Comparison of ENCODE assay signal across 8 cellular contexts in genomic region chr17:47099987-47100711, GRCh38.
DNase-seq lines count a peak whose midpoint lies in the region; ATAC-seq and TF ChIP-seq lines count a peak whose summit lies in the region.

No MANE protein-coding gene starts in this region.

- no peaks in the 10 kb centered on the region for H3K36me3 ChIP-seq in esophagus (ENCODE audit: control insufficient read depth in 2 of 2, insufficient read depth in 2 of 2, low read length in 1 of 2)
- H3K36me3 ChIP-seq in mucosa of stomach (ENCODE audit: control insufficient read depth, insufficient read depth, low read length) = no peaks in the 10 kb centered on the region

- no peak for TF ChIP-seq EP300 in Ishikawa (IDR thresholded peaks at IDR 0.05; ENCODE audit: borderline replicate concordance)

- no peaks in the 10 kb centered on the region for H3K4me1 ChIP-seq in esophagus (ENCODE audit: control insufficient read depth in 2 of 2, insufficient read depth in 2 of 2, low read length in 1 of 2)
- H3K4me1 ChIP-seq in mucosa of stomach (ENCODE audit: control insufficient read depth, insufficient read depth, low read length) = no peaks in the 10 kb centered on the region

- peak overlapping the region; percentile 93 to 100 for H3K4me3 ChIP-seq in esophagus (ENCODE audit: low read depth in 1 of 2, low read length in 2 of 2)
- peak overlapping the region; percentile 87 for H3K4me3 ChIP-seq in mucosa of stomach (ENCODE audit: low read length)

- H3K9me3 ChIP-seq in esophagus (ENCODE audit: control insufficient read depth in 2 of 2, insufficient read depth in 1 of 2, low read depth in 1 of 2, low read length in 1 of 2) (no peaks in the 10 kb centered on the region), mucosa of stomach (ENCODE audit: control insufficient read depth, low read length) (no peaks in the 10 kb centered on the region)

- peak; percentile 95 for ATAC-seq in GM21619 (IDR thresholded peaks at IDR 0.05; ENCODE audit: unreplicated experiment)

- WGBS in esophagus, 2 donors = 0% methylated on average over 30 to 42 of the region's 42 CpGs

- H3K27ac ChIP-seq in esophagus (ENCODE audit: low read depth in 2 of 2, low read length in 1 of 2) = peak overlapping the region; percentile 70 to 77

- H3K27me3 ChIP-seq in esophagus (ENCODE audit: control insufficient read depth in 1 of 2, insufficient read depth in 2 of 2, low read length in 2 of 2) (no peaks in the 10 kb centered on the region), mucosa of stomach (ENCODE audit: control insufficient read depth, insufficient read depth, low read length) (no peaks in the 10 kb centered on the region)

- H3K9ac ChIP-seq in mucosa of stomach (ENCODE audit: low read length) = peak overlapping the region; percentile 88

- peak; percentile 52 for DNase-seq in DMS153 treated with DMSO at 0.1 percent for 48 hours (lab: John Stamatoyannopoulos, UW; ENCODE audit: unreplicated experiment)
- DNase-seq in OCI-M2 (lab: John Stamatoyannopoulos, UW; ENCODE audit: unreplicated experiment) = peak; percentile 30
- peak; percentile 93 for DNase-seq in activated T-cell treated with anti-CD3 and anti-CD28 coated beads, Interleukin-2, amount 50 U/mL, for 1 hour
- peak; percentile 95 for DNase-seq in stimulated activated CD8-positive, alpha-beta memory T cell treated with anti-CD3 and anti-CD28 coated beads, Interleukin-4, amount 100 ng/mL, for 48 hours

- TF ChIP-seq RAD21 in Ishikawa (IDR thresholded peaks at IDR 0.05; ENCODE audit: low read depth) = no peak

TF ChIP-seq in Ishikawa, 13 proteins besides CTCF, POLR2A, EP300 and RAD21:
- peak; percentile 23; the same call in 1 of the 2 replicates for TF ChIP-seq MAX (IDR thresholded peaks at IDR 0.05)
- no peak for TF ChIP-seq TCF12 (IDR thresholded peaks at IDR 0.05; ENCODE audit: low read depth)
- no peak for TF ChIP-seq USF1 (IDR thresholded peaks at IDR 0.05)
- no peak for TF ChIP-seq YY1 (IDR thresholded peaks at IDR 0.05; ENCODE audit: low read depth)
- no peak for TF ChIP-seq REST (IDR thresholded peaks at IDR 0.05; ENCODE audit: low read depth)
- no peak for TF ChIP-seq EGR1 (IDR thresholded peaks at IDR 0.05)
- no peak for TF ChIP-seq CREB1 (IDR thresholded peaks at IDR 0.05; ENCODE audit: low read depth)
- no peak for TF ChIP-seq FOXM1 (IDR thresholded peaks at IDR 0.05; ENCODE audit: borderline replicate concordance, low read depth)
- TF ChIP-seq TEAD4 (IDR thresholded peaks at IDR 0.05) = 0 out of 2 replicates have a peak, but pooled peaks have one; percentile 18
- TF ChIP-seq TAF1 (IDR thresholded peaks at IDR 0.05; ENCODE audit: low read depth) = peak; percentile 75; the same call in 1 of the 2 replicates
- 0 out of 2 replicates have a peak, but pooled peaks have one; percentile 68 for TF ChIP-seq ZBTB7A (IDR thresholded peaks at IDR 0.05; ENCODE audit: low read depth)
- 0 out of 2 replicates have a peak, but pooled peaks have one; percentile 10 for TF ChIP-seq NFIC (IDR thresholded peaks at IDR 0.05)
- no peak for TF ChIP-seq CEBPB (IDR thresholded peaks at IDR 0.05)

Comparison
In these comparisons a context has a peak if more than half of its experiments do, and no peak if none do; other contexts are left out.
1. Peak in every context shown above with its lines: DNase-seq, ATAC-seq, H3K4me3 ChIP-seq and H3K27ac ChIP-seq.
2. DNase-seq: peak in every context shown above with its lines; median percentile 95 in stimulated activated CD8-positive, alpha-beta memory T cell treated with anti-CD3 and anti-CD28 coated beads, Interleukin-4, amount 100 ng/mL, for 48 hours; 93 in activated T-cell treated with anti-CD3 and anti-CD28 coated beads, Interleukin-2, amount 50 U/mL, for 1 hour; 52 in DMS153 treated with DMSO at 0.1 percent for 48 hours; 30 in OCI-M2.